18 cellular contexts compared by ENCODE assay signal in the genomic region with DNA sequence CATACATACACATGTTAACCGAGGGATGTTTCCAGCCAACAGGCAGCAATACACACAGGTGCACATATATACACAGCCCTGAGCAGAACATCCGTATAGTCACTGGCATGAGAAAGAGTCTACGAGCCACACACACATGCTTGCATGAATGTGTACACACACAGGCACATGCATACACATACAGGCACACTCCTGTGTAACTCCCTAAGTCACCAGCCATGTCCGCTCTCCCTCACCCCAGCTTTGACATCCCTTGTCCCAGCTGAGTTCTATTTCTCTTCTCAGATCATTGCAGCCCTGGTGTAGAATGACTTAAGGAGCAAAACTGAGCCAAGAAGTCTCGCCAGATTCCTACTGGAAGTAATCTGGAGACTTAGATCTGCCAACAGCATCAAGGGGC.
"Had no signal": no experiment of that assay in that cellular context is flagged by ENCODE, and none has a peak within 500 bp of the region (broad histone marks: within the 10 kb centered on the region; RNA-seq: fewer than 3 reads in every experiment).

No MANE protein-coding gene starts in this region.

- H3K9me3 ChIP-seq: neutrophil, pancreas, right lobe of liver, thyroid gland, uterus had no signal

- H3K27me3 ChIP-seq: hepatocyte, neutrophil, pancreas, right lobe of liver, thyroid gland, uterus had no signal

- H3K4me3 ChIP-seq: coronary artery, hepatocyte, pancreas, right lobe of liver, thyroid gland, uterus had no signal

- H3K4me3 Mint-ChIP-seq: activated CD4-positive, alpha-beta T cell treated with anti-CD3 and anti-CD28 coated beads, Interleukin-2, amount 10 ng/mL, durations not matched to agents 24 days and 14 days; activated CD8-positive, alpha-beta T cell treated with anti-CD3 and anti-CD28 coated beads for 36 hours; activated naive CD4-positive, alpha-beta T cell treated with anti-CD3 and anti-CD28 coated beads, Interleukin-2, amount 50 U/mL, for 24 hours; naive thymus-derived CD8-positive, alpha-beta T cell; stimulated activated naive B cell treated with anti-CD40 and anti-IgM and Interleukin-4, amounts not matched to agents 10 μg/mL and 1 μg/mL and 100 μg/mL, for 72 hours had no signal

- H3K4me1 ChIP-seq: pancreas, right lobe of liver had no signal

- H3K27ac ChIP-seq: coronary artery, hepatocyte, neutrophil, right lobe of liver, thyroid gland, uterus had no signal

- H3K4me1 Mint-ChIP-seq: activated CD4-positive, alpha-beta T cell treated with anti-CD3 and anti-CD28 coated beads, Interleukin-2, amount 10 ng/mL, durations not matched to agents 24 days and 14 days; activated naive CD4-positive, alpha-beta T cell treated with anti-CD3 and anti-CD28 coated beads, Interleukin-2, amount 50 U/mL, for 24 hours; naive thymus-derived CD8-positive, alpha-beta T cell; stimulated activated naive B cell treated with anti-CD40 and anti-IgM and Interleukin-4, amounts not matched to agents 10 μg/mL and 1 μg/mL and 100 μg/mL, for 72 hours had no signal

- H3K27ac Mint-ChIP-seq: activated CD4-positive, alpha-beta T cell treated with anti-CD3 and anti-CD28 coated beads, Interleukin-2, amount 10 ng/mL, durations not matched to agents 24 days and 14 days; activated CD8-positive, alpha-beta T cell treated with anti-CD3 and anti-CD28 coated beads for 36 hours; activated naive CD4-positive, alpha-beta T cell treated with anti-CD3 and anti-CD28 coated beads, Interleukin-2, amount 50 U/mL, for 24 hours; naive thymus-derived CD8-positive, alpha-beta T cell; stimulated activated naive B cell treated with anti-CD40 and anti-IgM and Interleukin-4, amounts not matched to agents 10 μg/mL and 1 μg/mL and 100 μg/mL, for 72 hours had no signal

- ATAC-seq: activated CD8-positive, alpha-beta T cell treated with anti-CD3 and anti-CD28 coated beads for 36 hours; naive thymus-derived CD8-positive, alpha-beta T cell; pancreas; right lobe of liver; stimulated activated naive B cell treated with anti-CD40 and anti-IgM and Interleukin-4, amounts not matched to agents 10 μg/mL and 1 μg/mL and 100 μg/mL, for 72 hours had no signal

- H3K27me3 Mint-ChIP-seq: activated CD4-positive, alpha-beta T cell treated with anti-CD3 and anti-CD28 coated beads, Interleukin-2, amount 10 ng/mL, durations not matched to agents 24 days and 14 days; activated CD8-positive, alpha-beta T cell treated with anti-CD3 and anti-CD28 coated beads for 36 hours; activated naive CD4-positive, alpha-beta T cell treated with anti-CD3 and anti-CD28 coated beads, Interleukin-2, amount 50 U/mL, for 24 hours; naive thymus-derived CD8-positive, alpha-beta T cell; stimulated activated naive B cell treated with anti-CD40 and anti-IgM and Interleukin-4, amounts not matched to agents 10 μg/mL and 1 μg/mL and 100 μg/mL, for 72 hours had no signal

- H3K9me3 Mint-ChIP-seq: activated naive CD4-positive, alpha-beta T cell treated with anti-CD3 and anti-CD28 coated beads, Interleukin-2, amount 50 U/mL, for 24 hours had no signal

- H3K79me2 ChIP-seq: hepatocyte had no signal

- H3K4me2 ChIP-seq: hepatocyte had no signal

- H3K36me3 ChIP-seq: neutrophil, pancreas, right lobe of liver, thyroid gland, uterus had no signal

- H2AFZ ChIP-seq: hepatocyte had no signal

- DNase-seq: activated CD4-positive, alpha-beta T cell treated with anti-CD3 and anti-CD28 coated beads, Interleukin-2, amount 10 ng/mL, durations not matched to agents 24 days and 14 days; activated CD4-positive, CD25-positive, alpha-beta regulatory T cell; activated CD8-positive, alpha-beta memory T cell treated with anti-CD3 and anti-CD28 coated beads, Interleukin-2, amount 50 U/mL, for 4 hours; activated CD8-positive, alpha-beta T cell treated with anti-CD3 and anti-CD28 coated beads for 36 hours; activated gamma-delta T cell; activated T-cell treated with anti-CD3 and anti-CD28 coated beads, Interleukin-2, amount 50 U/mL, for 48 hours; naive thymus-derived CD8-positive, alpha-beta T cell; pancreas; right lobe of liver; stimulated activated CD4-positive, alpha-beta T cell treated with anti-CD3 and anti-CD28 coated beads, Interleukin-4, amount 100 ng/mL, for 24 hours; stimulated activated naive B cell treated with anti-CD40 and anti-IgM and Interleukin-4, amounts not matched to agents 10 μg/mL and 1 μg/mL and 100 μg/mL, for 72 hours; T1000; thyroid gland had no signal
